Comparison of ENCODE assay signal across 21 cellular contexts in the genomic region with DNA sequence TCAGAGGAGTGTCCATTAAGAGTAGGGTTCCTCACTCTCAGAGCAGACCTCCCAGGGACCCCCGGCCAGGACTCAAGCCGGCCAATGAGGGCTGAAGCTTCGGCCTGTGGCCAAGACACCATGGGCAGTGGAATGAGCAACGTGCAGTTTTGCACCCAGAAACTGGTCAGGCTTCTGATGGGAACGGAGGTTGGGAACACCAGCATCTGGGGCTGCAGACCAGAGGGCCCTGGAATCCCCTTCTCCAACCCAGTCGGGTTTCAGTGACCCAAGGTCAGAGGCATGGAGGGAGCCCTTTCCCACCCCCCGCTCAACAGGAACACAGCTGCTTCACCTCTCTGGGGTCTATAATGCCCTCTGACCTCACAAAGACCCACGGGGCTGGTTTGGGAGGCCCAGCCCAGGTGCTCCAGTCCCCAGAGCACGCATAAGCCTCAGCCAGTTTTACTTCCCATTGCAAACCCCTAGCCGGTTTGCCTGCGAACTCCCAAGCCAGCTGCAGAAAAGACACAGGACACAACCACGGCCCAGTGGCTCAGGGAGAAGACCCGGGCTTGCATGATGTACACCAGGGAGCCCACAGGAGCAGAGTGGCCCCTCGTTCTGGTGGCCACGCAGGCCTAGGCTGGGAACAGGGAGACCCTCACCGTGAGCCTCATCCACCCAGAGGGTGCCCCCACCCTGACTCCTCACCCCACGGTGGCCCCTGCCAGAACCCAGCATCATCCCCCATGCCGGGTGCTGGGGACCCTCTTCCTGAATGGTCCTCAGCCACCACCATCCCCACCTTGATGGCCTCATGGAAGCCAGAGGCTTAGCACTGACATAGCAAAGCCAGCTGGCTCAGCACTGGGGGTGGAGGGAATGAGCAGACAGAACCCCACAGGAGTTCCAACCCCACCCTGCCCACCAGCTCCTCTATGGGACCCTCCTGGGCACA. TPM values are rescaled to one million over a fixed set of nuclear protein-coding genes. Genes with fewer than 3 reads are reported as not detected.
A peak's percentile ranks its signal among the peaks of the same experiment; 100 is the strongest.
DNase-seq lines count a peak whose midpoint lies in the region; ATAC-seq and TF ChIP-seq lines count a peak whose summit lies in the region.
"Had no signal": no experiment of that assay in that cellular context is flagged by ENCODE, and none has a peak within 500 bp of the region (broad histone marks: within the 10 kb centered on the region; RNA-seq: fewer than 3 reads in every experiment).

No MANE protein-coding gene starts in this region.

- no peaks in the 10 kb centered on the region for H3K27me3 ChIP-seq in heart left ventricle
- H3K27me3 ChIP-seq in right lobe of liver = no peaks in the 10 kb centered on the region
- H3K27me3 ChIP-seq in mammary epithelial cell (ENCODE audit: insufficient read depth, low read length) = no peaks in the 10 kb centered on the region
- H3K27me3 ChIP-seq: thyroid gland had no signal

- no peak overlapping the region for H3K9ac ChIP-seq in mammary epithelial cell (ENCODE audit: insufficient read depth, low read length)

- intact Hi-C loops in heart left ventricle (cut with DNase I) = no loop called here
- intact Hi-C loops in cardiac septum (cut with DNase I) = no loop called here
- intact Hi-C loops in right lobe of liver (cut with DNase I) = no loop called here
- intact Hi-C loops in activated T-helper 1 cell treated with anti-CD3 and anti-CD28 coated beads, Interleukin-12 subunit alpha, Interleukin-12 subunit beta, Interleukin-2, Interleukin-4 antibody, amounts not matched to agents 30 ng/mL and 10 ng/mL and 1 ng/mL, durations not matched to agents 14 hours and 24 hours and 36 hours (cut with micrococcal nuclease) = no loop called here
- intact Hi-C loops in mammary epithelial cell (cut with micrococcal nuclease) = loop anchor here (10.0 kb wide), 1 partner anchor 63 kb away; the partner anchor contains the start of gene BRD3OS

- H3K9me3 ChIP-seq in heart left ventricle (peaks cover 0 to 21% (median 3%) of the 10 kb centered on the region in 12 donors), right lobe of liver (no peaks in the 10 kb centered on the region), mammary epithelial cell (replicated peaks; ENCODE audit: insufficient read depth, low read length) (peaks cover 7% of the 10 kb centered on the region)
- H3K9me3 ChIP-seq: thyroid gland had no signal

- in situ Hi-C loops in mammary epithelial cell (cut with MboI; ENCODE audit: low sequenced_read_pairs in 2 of 2) = no loop called here

- 92 to 93% (median 93%) methylated on average over 13 to 18 of the region's 18 CpGs for WGBS in heart left ventricle, 4 donors
- 67% methylated on average over 1 of the region's 18 CpGs for WGBS in right lobe of liver (ENCODE audit: insufficient coverage, low coverage, low lambda C conversion rate, missing lambda C conversion rate)
- 100% methylated on average over 8 of the region's 18 CpGs for WGBS in mammary epithelial cell (ENCODE audit: low coverage, missing lambda C conversion rate)

- peaks cover 17% of the 10 kb centered on the region for H4K20me1 ChIP-seq in mammary epithelial cell (ENCODE audit: insufficient read depth, low read length)

- no peak for ATAC-seq in heart left ventricle
- no peak for ATAC-seq in right lobe of liver
- ATAC-seq in GM19452 (IDR thresholded peaks at IDR 0.05; ENCODE audit: unreplicated experiment) = no peak

- no peak overlapping the region for H3K4me3 Mint-ChIP-seq in activated T-helper 1 cell treated with anti-CD3 and anti-CD28 coated beads, Interleukin-12 subunit alpha, Interleukin-12 subunit beta, Interleukin-2, Interleukin-4 antibody, amounts not matched to agents 30 ng/mL and 10 ng/mL and 1 ng/mL, durations not matched to agents 14 hours and 24 hours and 36 hours
- H3K4me3 Mint-ChIP-seq: central memory CD8-positive, alpha-beta T cell had no signal

- H3K4me2 ChIP-seq in mammary epithelial cell (ENCODE audit: insufficient read depth, low read depth, low read length) = no peak overlapping the region

- H2AFZ ChIP-seq in mammary epithelial cell (ENCODE audit: low read depth, low read length) = no peak overlapping the region

- H3K27ac ChIP-seq in heart left ventricle = no peak overlapping the region
- peak overlapping the region; percentile 78 for H3K27ac ChIP-seq in RWPE1
- no peak overlapping the region for H3K27ac ChIP-seq in right lobe of liver
- H3K27ac ChIP-seq in mammary epithelial cell (ENCODE audit: insufficient read depth, low read depth, low read length) = no peak overlapping the region
- H3K27ac ChIP-seq: HL-60, thyroid gland had no signal

- no peaks in the 10 kb centered on the region for H3K36me3 ChIP-seq in heart left ventricle
- no peaks in the 10 kb centered on the region for H3K36me3 ChIP-seq in right lobe of liver
- no peaks in the 10 kb centered on the region for H3K36me3 ChIP-seq in mammary epithelial cell (ENCODE audit: insufficient read depth, low read length)
- H3K36me3 ChIP-seq: HAP-1, thyroid gland had no signal

- peaks cover 92% of the 10 kb centered on the region for H3K79me2 ChIP-seq in mammary epithelial cell (ENCODE audit: insufficient read depth, low read length)

- peaks cover 8% of the 10 kb centered on the region for H3K9me3 Mint-ChIP-seq in activated T-helper 1 cell treated with anti-CD3 and anti-CD28 coated beads, Interleukin-12 subunit alpha, Interleukin-12 subunit beta, Interleukin-2, Interleukin-4 antibody, amounts not matched to agents 30 ng/mL and 10 ng/mL and 1 ng/mL, durations not matched to agents 14 hours and 24 hours and 36 hours

- no peaks in the 10 kb centered on the region for H3K4me1 Mint-ChIP-seq in activated T-helper 1 cell treated with anti-CD3 and anti-CD28 coated beads, Interleukin-12 subunit alpha, Interleukin-12 subunit beta, Interleukin-2, Interleukin-4 antibody, amounts not matched to agents 30 ng/mL and 10 ng/mL and 1 ng/mL, durations not matched to agents 14 hours and 24 hours and 36 hours (ENCODE audit: low read depth)

- POLR2A ChIA-PET in RWPE1 (lab: Yijun Ruan, JAX; ENCODE audit: low non-redundant PET) = interaction anchor here (0.7 kb wide), 1 partner anchor 17 kb away, joined by 4 read pairs; no protein-coding TSS in a partner anchor

- BruUV-seq in mammary epithelial cell (replicated peaks; lab: Mats Ljungman, UMichigan) = no TSS peak

- TF ChIP-seq POLR2A in heart left ventricle (IDR thresholded peaks at IDR 0.05) = no peak
- no peak for TF ChIP-seq POLR2A in right lobe of liver (IDR thresholded peaks at IDR 0.05)

- no peaks in the 10 kb centered on the region for H3K36me3 Mint-ChIP-seq in activated T-helper 1 cell treated with anti-CD3 and anti-CD28 coated beads, Interleukin-12 subunit alpha, Interleukin-12 subunit beta, Interleukin-2, Interleukin-4 antibody, amounts not matched to agents 30 ng/mL and 10 ng/mL and 1 ng/mL, durations not matched to agents 14 hours and 24 hours and 36 hours (ENCODE audit: low read depth)

- TF ChIP-seq CTCF in heart left ventricle (IDR thresholded peaks at IDR 0.05) (no peak), RWPE1 (conservative IDR thresholded peaks at IDR 0.05; ENCODE audit: low read depth) (no peak), right lobe of liver (IDR thresholded peaks at IDR 0.05) (no peak), mammary epithelial cell (conservative IDR thresholded peaks at IDR 0.05 in 1 of 2, IDR thresholded peaks at IDR 0.05 in 1 of 2; ENCODE audit: extremely low read depth in 1 of 2, insufficient read depth in 1 of 2, low read depth in 1 of 2, low read length in 2 of 2) (no peak)

- DNase-seq in heart left ventricle = peak in 3 of 5 donors; percentile 20 to 44 (median 28)
- no peak for DNase-seq in cardiac septum (ENCODE audit: low spot score)
- DNase-seq in RWPE1 (ENCODE audit: low spot score) = no peak
- DNase-seq in right lobe of liver = peak in 2 of 3 donors; percentile 19 to 44
- DNase-seq in activated T-helper 1 cell treated with anti-CD3 and anti-CD28 coated beads, Interleukin-12 subunit alpha, Interleukin-12 subunit beta, Interleukin-2, Interleukin-4 antibody, amounts not matched to agents 30 ng/mL and 10 ng/mL and 1 ng/mL, durations not matched to agents 14 hours and 24 hours and 36 hours (ENCODE audit: low spot score) = no peak
- DNase-seq in mammary epithelial cell = no peak
- no peak for DNase-seq in inferior parietal cortex (ENCODE audit: extremely low spot score)
- DNase-seq: activated CD4-positive, alpha-beta T cell treated with anti-CD3 and anti-CD28 coated beads for 4 hours; activated CD8-positive, alpha-beta memory T cell treated with anti-CD3 and anti-CD28 coated beads, Interleukin-2, amount 50 U/mL, for 4 hours; activated gamma-delta T cell; DMS 273 treated with DMSO at 0.1 percent for 48 hours; effector memory CD4-positive, alpha-beta T cell; GDM1; islet precursor cell; NCI-H774; stimulated activated naive CD4-positive, alpha-beta T cell had no signal

- H3K4me1 ChIP-seq in heart left ventricle (peaks cover 0 to 47% (median 24%) of the 10 kb centered on the region in 12 donors), right lobe of liver (peaks cover 0 to 18% (median 7%) of the 10 kb centered on the region in 4 donors), mammary epithelial cell (ENCODE audit: insufficient read depth, low read length) (peaks cover 22% of the 10 kb centered on the region)

- dilution Hi-C loops in mammary epithelial cell (cut with HindIII; ENCODE audit: low sequenced_read_pairs) = loop anchor here (5.0 kb wide), 1 partner anchor 99 kb away; no protein-coding TSS in a partner anchor

- CTCF ChIA-PET in RWPE1 (lab: Yijun Ruan, JAX) = interaction anchor here (1.1 to 1.4 kb wide), 3 partner anchors 17 to 83 kb away, joined by 3 to 6 read pairs (median 4); no protein-coding TSS in a partner anchor
- CTCF ChIA-PET in mammary epithelial cell (lab: Charles Lee; ENCODE audit: low non-redundant PET) = no interaction called here

- peaks cover 4% of the 10 kb centered on the region for H3K27me3 Mint-ChIP-seq in activated T-helper 1 cell treated with anti-CD3 and anti-CD28 coated beads, Interleukin-12 subunit alpha, Interleukin-12 subunit beta, Interleukin-2, Interleukin-4 antibody, amounts not matched to agents 30 ng/mL and 10 ng/mL and 1 ng/mL, durations not matched to agents 14 hours and 24 hours and 36 hours (ENCODE audit: insufficient read depth)

- H3K4me3 ChIP-seq in heart left ventricle = no peak overlapping the region
- H3K4me3 ChIP-seq in right lobe of liver = no peak overlapping the region
- no peak overlapping the region for H3K4me3 ChIP-seq in mammary epithelial cell (replicated peaks in 1 of 3; ENCODE audit: insufficient read depth in 1 of 3, low read depth in 2 of 3, low read length in 3 of 3)
- H3K4me3 ChIP-seq: HAP-1, thyroid gland had no signal

- no peak overlapping the region for H3K27ac Mint-ChIP-seq in activated T-helper 1 cell treated with anti-CD3 and anti-CD28 coated beads, Interleukin-12 subunit alpha, Interleukin-12 subunit beta, Interleukin-2, Interleukin-4 antibody, amounts not matched to agents 30 ng/mL and 10 ng/mL and 1 ng/mL, durations not matched to agents 14 hours and 24 hours and 36 hours

RNA-seq across cellular contexts. Expression of gene VAV2, which starts 30.6 kb away (rescaled TPM):
- total RNA-seq in heart left ventricle (1 to 10 TPM; 3.4 to 9.9 (median 5.3) TPM), cardiac septum (8.1 TPM), right lobe of liver (10 to 100 TPM; 30.1 to 44.3 (median 34.9) TPM), mammary epithelial cell (10 to 100 TPM; 32.5 to 60.1 TPM)
- polyA plus RNA-seq in heart left ventricle (1 to 10 TPM; 3.3 to 6.5 TPM), mammary epithelial cell (29.9 TPM)
- 5.4 and 5.8 TPM in 2 replicates for total RNA-seq in activated T-helper 1 cell treated with anti-CD3 and anti-CD28 coated beads, Interleukin-12 subunit alpha, Interleukin-12 subunit beta, Interleukin-2, Interleukin-4 antibody, amounts not matched to agents 30 ng/mL and 10 ng/mL and 1 ng/mL, durations not matched to agents 14 hours and 24 hours and 36 hours
- 65.1 TPM for polyA minus RNA-seq in mammary epithelial cell

Comparison
In these comparisons a context has a peak if more than half of its experiments do, and no peak if none do; other contexts are left out.
1. DNase-seq: peak in heart left ventricle (3 of 5) and right lobe of liver (2 of 3); none in cardiac septum (single experiment), RWPE1 (single experiment), activated T-helper 1 cell treated with anti-CD3 and anti-CD28 coated beads, Interleukin-12 subunit alpha, Interleukin-12 subunit beta, Interleukin-2, Interleukin-4 antibody, amounts not matched to agents 30 ng/mL and 10 ng/mL and 1 ng/mL, durations not matched to agents 14 hours and 24 hours and 36 hours (single experiment), mammary epithelial cell (single experiment) and inferior parietal cortex (single experiment).